11 cellular contexts compared by ENCODE assay signal in genomic region chr11:12150831-12151382, GRCh38. TPM values are rescaled to one million over a fixed set of nuclear protein-coding genes. Genes with fewer than 3 reads are reported as not detected.
A peak's percentile ranks its signal among the peaks of the same experiment; 100 is the strongest.
DNase-seq lines count a peak whose midpoint lies in the region; ATAC-seq and TF ChIP-seq lines count a peak whose summit lies in the region.
"Had no signal": no experiment of that assay in that cellular context is flagged by ENCODE, and none has a peak within 500 bp of the region (broad histone marks: within the 10 kb centered on the region; RNA-seq: fewer than 3 reads in every experiment).

No MANE protein-coding gene starts in this region.

- TF ChIP-seq EP300 in upper lobe of left lung (IDR thresholded peaks at IDR 0.05) = no peak

- peak; percentile 86 for ATAC-seq in activated naive CD8-positive, alpha-beta T cell treated with anti-CD3 and anti-CD28 coated beads, Interleukin-2, amount 50 U/mL, for 24 hours
- ATAC-seq in upper lobe of left lung (ENCODE audit: low FRiP score in 2 of 2) (no peak), HG03045 (IDR thresholded peaks at IDR 0.05; ENCODE audit: unreplicated experiment) (no peak)
- ATAC-seq: HepG2 had no signal

- H3K27ac ChIP-seq in osteoblast (ENCODE audit: low read depth, low read length) (peak overlapping the region; percentile 57), upper lobe of left lung (no peak overlapping the region)

- peak overlapping the region; percentile 95 for H3K27ac Mint-ChIP-seq in activated naive CD8-positive, alpha-beta T cell treated with anti-CD3 and anti-CD28 coated beads, Interleukin-2, amount 50 U/mL, for 24 hours
- H3K27ac Mint-ChIP-seq: stimulated activated naive B cell treated with anti-CD40 and anti-IgM and Interleukin-4, amounts not matched to agents 10 μg/mL and 1 μg/mL and 100 μg/mL, for 72 hours had no signal

- no peak for TF ChIP-seq POLR2A in upper lobe of left lung (IDR thresholded peaks at IDR 0.05)

- peaks cover 23% of the 10 kb centered on the region for H3K36me3 Mint-ChIP-seq in activated naive CD8-positive, alpha-beta T cell treated with anti-CD3 and anti-CD28 coated beads, Interleukin-2, amount 50 U/mL, for 24 hours (ENCODE audit: low read depth)
- H3K36me3 Mint-ChIP-seq: stimulated activated naive B cell treated with anti-CD40 and anti-IgM and Interleukin-4, amounts not matched to agents 10 μg/mL and 1 μg/mL and 100 μg/mL, for 72 hours had no signal

- H3K36me3 ChIP-seq in osteoblast (ENCODE audit: insufficient read depth, low read length) (peaks cover 59% of the 10 kb centered on the region), upper lobe of left lung (peaks cover 0 to 8% (median 4%) of the 10 kb centered on the region in 4 donors)

- H3K27me3 Mint-ChIP-seq in activated naive CD8-positive, alpha-beta T cell treated with anti-CD3 and anti-CD28 coated beads, Interleukin-2, amount 50 U/mL, for 24 hours = no peaks in the 10 kb centered on the region

- peaks cover 9% of the 10 kb centered on the region for H4K20me1 ChIP-seq in osteoblast (ENCODE audit: insufficient read depth, low read length)

- H3K4me3 Mint-ChIP-seq in activated naive CD8-positive, alpha-beta T cell treated with anti-CD3 and anti-CD28 coated beads, Interleukin-2, amount 50 U/mL, for 24 hours = peak overlapping the region; percentile 59
- H3K4me3 Mint-ChIP-seq: stimulated activated naive B cell treated with anti-CD40 and anti-IgM and Interleukin-4, amounts not matched to agents 10 μg/mL and 1 μg/mL and 100 μg/mL, for 72 hours had no signal

- H2AFZ ChIP-seq in osteoblast (ENCODE audit: low read length) = no peak overlapping the region

- peak; percentile 51 for DNase-seq in stimulated activated naive CD4-positive, alpha-beta T cell treated with Interleukin-2 at 50 U/mL for 16 hours (lab: John Stamatoyannopoulos, UW)
- no peak for DNase-seq in stimulated activated naive CD4-positive, alpha-beta T cell (lab: John Stamatoyannopoulos, UW)
- DNase-seq in activated naive CD8-positive, alpha-beta T cell treated with anti-CD3 and anti-CD28 coated beads, Interleukin-2, amount 50 U/mL, for 24 hours = peak; percentile 63
- peak; percentile 90 for DNase-seq in osteoblast (ENCODE audit: insufficient read length, low spot score, missing footprints)
- DNase-seq in upper lobe of left lung = no peak
- no peak for DNase-seq in GM19240 (ENCODE audit: insufficient read length, low spot score)
- DNase-seq in NCI-H2029 (lab: John Stamatoyannopoulos, UW) = no peak
- DNase-seq: Caco-2; stimulated activated naive B cell treated with anti-CD40 and anti-IgM and Interleukin-4, amounts not matched to agents 10 μg/mL and 1 μg/mL and 100 μg/mL, for 72 hours had no signal

- H3K4me1 Mint-ChIP-seq in activated naive CD8-positive, alpha-beta T cell treated with anti-CD3 and anti-CD28 coated beads, Interleukin-2, amount 50 U/mL, for 24 hours = peaks cover 72% of the 10 kb centered on the region

- H3K9me3 ChIP-seq in osteoblast (ENCODE audit: low read depth, low read length) (no peaks in the 10 kb centered on the region), upper lobe of left lung (no peaks in the 10 kb centered on the region)
- H3K9me3 ChIP-seq: Caco-2 had no signal

- H3K4me1 ChIP-seq in osteoblast (ENCODE audit: insufficient read depth, low read length) (peaks cover 30% of the 10 kb centered on the region), upper lobe of left lung (peaks cover 0 to 7% (median under 1%) of the 10 kb centered on the region in 4 donors)

- no peaks in the 10 kb centered on the region for H3K9me3 Mint-ChIP-seq in activated naive CD8-positive, alpha-beta T cell treated with anti-CD3 and anti-CD28 coated beads, Interleukin-2, amount 50 U/mL, for 24 hours
- H3K9me3 Mint-ChIP-seq: stimulated activated naive B cell treated with anti-CD40 and anti-IgM and Interleukin-4, amounts not matched to agents 10 μg/mL and 1 μg/mL and 100 μg/mL, for 72 hours had no signal

- H3K27me3 ChIP-seq in osteoblast (ENCODE audit: insufficient read depth, low read length) = no peaks in the 10 kb centered on the region
- no peaks in the 10 kb centered on the region for H3K27me3 ChIP-seq in upper lobe of left lung

- peaks cover 80% of the 10 kb centered on the region for H3K79me2 ChIP-seq in osteoblast (ENCODE audit: insufficient read depth, low read length)

- H3K4me2 ChIP-seq in osteoblast (ENCODE audit: insufficient read depth, low read length) = no peak overlapping the region

- WGBS in upper lobe of left lung, 2 donors = 85% methylated on average over 7 to 10 of the region's 10 CpGs

- TF ChIP-seq CTCF in osteoblast (IDR thresholded peaks at IDR 0.05; ENCODE audit: extremely low read depth, low read depth, low read length) (no peak), upper lobe of left lung (IDR thresholded peaks at IDR 0.05) (no peak)

- H3K4me3 ChIP-seq in osteoblast (ENCODE audit: insufficient read depth, low read length) (no peak overlapping the region), upper lobe of left lung (no peak overlapping the region)

RNA-seq across cellular contexts. Expression of gene MICAL2, which starts 40.5 kb away (rescaled TPM):
- total RNA-seq in osteoblast = 109 and 156 TPM in 2 replicates
- total RNA-seq in upper lobe of left lung = 100 to 1,000 TPM; 138 to 327 (median 175) TPM

Comparison
In these comparisons a context has a peak if more than half of its experiments do, and no peak if none do; other contexts are left out.
1. DNase-seq: peak in stimulated activated naive CD4-positive, alpha-beta T cell treated with Interleukin-2 at 50 U/mL for 16 hours (single experiment), activated naive CD8-positive, alpha-beta T cell treated with anti-CD3 and anti-CD28 coated beads, Interleukin-2, amount 50 U/mL, for 24 hours (single experiment) and osteoblast (single experiment); none in stimulated activated naive CD4-positive, alpha-beta T cell (0 of 6), upper lobe of left lung (0 of 2), GM19240 (single experiment) and NCI-H2029 (single experiment).